In the genomic region with DNA sequence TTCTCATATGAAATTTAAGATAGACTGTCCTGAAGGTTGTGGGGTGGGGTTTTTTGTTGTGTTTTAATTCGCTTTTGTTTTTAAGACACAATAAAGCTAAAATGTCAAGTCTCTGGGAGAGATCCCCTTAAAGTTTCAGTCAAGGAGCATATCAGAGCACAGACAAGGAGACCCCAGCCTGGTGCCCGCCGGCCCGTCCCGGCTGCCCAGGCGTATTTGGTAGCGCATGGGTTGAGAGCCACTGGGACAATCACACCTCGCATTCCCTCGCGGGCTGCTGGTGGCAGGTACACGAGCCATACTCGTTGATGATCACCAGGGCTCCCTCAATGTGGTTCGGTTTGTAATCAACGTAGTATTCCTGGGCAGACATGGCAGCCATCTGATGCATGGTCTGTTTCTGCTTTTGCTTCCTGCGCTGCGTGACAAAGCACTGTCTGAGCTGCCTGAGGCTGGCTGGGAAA, we compare ENCODE assay signal across 14 cellular contexts. TPM values are rescaled to one million over a fixed set of nuclear protein-coding genes. Genes with fewer than 3 reads are reported as not detected.
DNase-seq lines count a peak whose midpoint lies in the region; ATAC-seq lines count a peak whose summit lies in the region.
"Had no signal": no experiment of that assay in that cellular context is flagged by ENCODE, and none has a peak within 500 bp of the region (broad histone marks: within the 10 kb centered on the region; RNA-seq: fewer than 3 reads in every experiment).

No MANE protein-coding gene starts in this region.

- H3K27ac ChIP-seq in HUES6 (ENCODE audit: low read depth, low read length) (no peak overlapping the region), ectodermal cell (ENCODE audit: insufficient read depth, low read depth, low read length, poor library complexity, severe bottlenecking) (no peak overlapping the region)

- peak overlapping the region in 1 of 2 donors; percentile 57 for H3K4me3 Mint-ChIP-seq in stimulated activated naive B cell treated with anti-CD40 and anti-IgM and Interleukin-4, amounts not matched to agents 10 μg/mL and 1 μg/mL and 100 μg/mL, for 72 hours

- DNase-seq in left kidney (ENCODE audit: low read depth, low spot score) (peak; percentile 55), DMS79 treated with DMSO at 0.1 percent for 48 hours (lab: John Stamatoyannopoulos, UW) (no peak)
- no peak for DNase-seq in stimulated activated naive B cell treated with anti-CD40 and anti-IgM and Interleukin-4, amounts not matched to agents 10 μg/mL and 1 μg/mL and 100 μg/mL, for 72 hours
- no peak for DNase-seq in effector CD4-positive, alpha-beta T cell
- DNase-seq: GDM1; KG1; NCI-H2029; NCI-H510A treated with DMSO at 0.1 percent for 48 hours; SIG-M5; stimulated activated CD4-positive, alpha-beta T cell treated with anti-CD3 and anti-CD28 coated beads, Interleukin-2, amount 100 ng/mL, for 48 hours had no signal

- peak overlapping the region; percentile 88 for H3K27ac Mint-ChIP-seq in stimulated activated naive B cell treated with anti-CD40 and anti-IgM and Interleukin-4, amounts not matched to agents 10 μg/mL and 1 μg/mL and 100 μg/mL, for 72 hours

- peaks cover 57 to 77% of the 10 kb centered on the region in 2 donors for H3K27me3 Mint-ChIP-seq in stimulated activated naive B cell treated with anti-CD40 and anti-IgM and Interleukin-4, amounts not matched to agents 10 μg/mL and 1 μg/mL and 100 μg/mL, for 72 hours

- H3K27me3 ChIP-seq in HUES6 (ENCODE audit: control insufficient read depth, insufficient read depth, low read length) = peaks cover 78% of the 10 kb centered on the region
- H3K27me3 ChIP-seq in ectodermal cell (ENCODE audit: control insufficient read depth, insufficient read depth, low read length, poor library complexity, severe bottlenecking) = peaks cover 59% of the 10 kb centered on the region

- no peaks in the 10 kb centered on the region for H3K36me3 ChIP-seq in HUES6 (ENCODE audit: control insufficient read depth, insufficient read depth, low read length)
- H3K36me3 ChIP-seq in ectodermal cell (ENCODE audit: control insufficient read depth, insufficient read depth, low read length) = no peaks in the 10 kb centered on the region

- H3K36me3 Mint-ChIP-seq in stimulated activated naive B cell treated with anti-CD40 and anti-IgM and Interleukin-4, amounts not matched to agents 10 μg/mL and 1 μg/mL and 100 μg/mL, for 72 hours = peaks cover 0 to 7% of the 10 kb centered on the region in 2 donors

- peak overlapping the region; percentile 65 for H3K4me3 ChIP-seq in HUES6 (ENCODE audit: low read depth, low read length)
- peak overlapping the region; percentile 46 for H3K4me3 ChIP-seq in ectodermal cell (ENCODE audit: insufficient read depth, low read depth, low read length)

- H3K9me3 ChIP-seq in HUES6 (ENCODE audit: control insufficient read depth, insufficient read depth, low read depth, low read length) (no peaks in the 10 kb centered on the region), ectodermal cell (ENCODE audit: control insufficient read depth, low read length) (no peaks in the 10 kb centered on the region)

- H3K4me1 ChIP-seq in HUES6 (ENCODE audit: control insufficient read depth, insufficient read depth, low read length) (peaks cover 59% of the 10 kb centered on the region), ectodermal cell (ENCODE audit: control insufficient read depth, insufficient read depth, low read length) (peaks cover 18% of the 10 kb centered on the region)

- no peak overlapping the region for H3K9ac ChIP-seq in HUES6 (ENCODE audit: low read length)

- H3K4me1 Mint-ChIP-seq in stimulated activated naive B cell treated with anti-CD40 and anti-IgM and Interleukin-4, amounts not matched to agents 10 μg/mL and 1 μg/mL and 100 μg/mL, for 72 hours = peaks cover 0 to 3% of the 10 kb centered on the region in 2 donors

- peaks cover 0 to 7% of the 10 kb centered on the region in 2 donors for H3K9me3 Mint-ChIP-seq in stimulated activated naive B cell treated with anti-CD40 and anti-IgM and Interleukin-4, amounts not matched to agents 10 μg/mL and 1 μg/mL and 100 μg/mL, for 72 hours

- WGBS in ectodermal cell, 2 experiments = 46 to 49% methylated on average over 16 of the region's 16 CpGs

- ATAC-seq in stimulated activated naive B cell treated with anti-CD40 and anti-IgM and Interleukin-4, amounts not matched to agents 10 μg/mL and 1 μg/mL and 100 μg/mL, for 72 hours (replicated peaks) = no peak
- no peak for ATAC-seq in HG02852 (IDR thresholded peaks at IDR 0.05; ENCODE audit: unreplicated experiment)

RNA-seq across cellular contexts. Expression of a gene that starts 2.5 kb away (rescaled TPM):
- polyA plus RNA-seq in ectodermal cell (2013, experiment 1 of 4) = 2.1 TPM
- polyA plus RNA-seq in ectodermal cell (2013, experiment 2 of 4) = 2.9 TPM
- 2.8 TPM for polyA plus RNA-seq in ectodermal cell (2013, experiment 3 of 4)
- polyA plus RNA-seq in ectodermal cell (2013, experiment 4 of 4) = 2.7 TPM
- polyA plus RNA-seq: keratinocyte had no signal
